ENCODE assay signal across 29 cellular contexts in the genomic region with DNA sequence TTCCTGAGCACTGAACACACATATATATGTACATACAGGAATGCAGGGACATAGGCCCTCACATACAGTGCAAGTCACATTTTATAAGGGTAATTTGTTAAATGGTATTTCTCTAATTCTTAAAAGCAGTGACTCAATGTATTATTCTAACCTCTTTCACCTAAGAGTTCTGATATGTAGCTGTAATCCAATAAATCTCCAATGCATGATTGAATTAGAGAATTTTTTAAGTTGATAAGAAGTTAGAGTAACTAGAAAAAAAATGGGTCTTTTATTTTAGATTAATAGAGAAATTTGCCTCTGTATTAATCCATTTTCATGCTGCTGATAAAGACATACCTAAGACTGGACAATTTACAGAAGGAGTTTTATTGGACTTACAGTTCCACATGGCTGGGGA.
"Had no signal": no experiment of that assay in that cellular context is flagged by ENCODE, and none has a peak within 500 bp of the region (broad histone marks: within the 10 kb centered on the region; RNA-seq: fewer than 3 reads in every experiment).

No MANE protein-coding gene starts in this region.

- H3K4me3 Mint-ChIP-seq: dendritic cell treated with granulocyte-macrophage colony-stimulating factor and Interleukin-4, amounts not matched to agents 40 ng/mL and 50 ng/mL, for 4 days; effector memory CD8-positive, alpha-beta T cell; endodermal cell had no signal

- H3K27me3 ChIP-seq: colonic mucosa, dorsolateral prefrontal cortex, esophagus muscularis mucosa, esophagus squamous epithelium, foreskin keratinocyte, gastrocnemius medialis, gastroesophageal sphincter, heart left ventricle, heart right ventricle had no signal

- H3K27me3 Mint-ChIP-seq: dendritic cell treated with granulocyte-macrophage colony-stimulating factor and Interleukin-4, amounts not matched to agents 40 ng/mL and 50 ng/mL, for 4 days; effector memory CD8-positive, alpha-beta T cell had no signal

- H3K4me1 ChIP-seq: colonic mucosa, foreskin keratinocyte had no signal

- H3K36me3 ChIP-seq: colonic mucosa, esophagus muscularis mucosa, esophagus squamous epithelium, gastrocnemius medialis, gastroesophageal sphincter, heart left ventricle had no signal

- H3K4me3 ChIP-seq: colonic mucosa, coronary artery, dorsolateral prefrontal cortex, esophagus muscularis mucosa, esophagus squamous epithelium, gastrocnemius medialis, gastroesophageal sphincter, heart left ventricle, heart right ventricle had no signal

- H3K9me3 Mint-ChIP-seq: dendritic cell treated with granulocyte-macrophage colony-stimulating factor and Interleukin-4, amounts not matched to agents 40 ng/mL and 50 ng/mL, for 4 days; effector memory CD8-positive, alpha-beta T cell; endodermal cell had no signal

- H3K27ac ChIP-seq: colonic mucosa, coronary artery, dorsolateral prefrontal cortex, epithelial cell of prostate, esophagus muscularis mucosa, esophagus squamous epithelium, foreskin keratinocyte, gastrocnemius medialis, gastroesophageal sphincter, heart left ventricle, heart right ventricle had no signal

- DNase-seq: colonic mucosa; cortex of kidney; dermis blood vessel endothelial cell; dorsolateral prefrontal cortex; effector CD4-positive, alpha-beta T cell; effector CD8-positive, alpha-beta T cell; effector memory CD4-positive, alpha-beta T cell; effector memory CD8-positive, alpha-beta T cell; endodermal cell; erythroblast; esophagus squamous epithelium; foreskin fibroblast; foreskin keratinocyte; foreskin melanocyte; gastrocnemius medialis; glutamatergic neuron; head of caudate nucleus; heart left ventricle; heart right ventricle had no signal

- ATAC-seq: effector memory CD8-positive, alpha-beta T cell; esophagus mucosa; foreskin keratinocyte; gastrocnemius medialis; gastroesophageal sphincter; heart left ventricle; heart right ventricle had no signal

- H3K9me3 ChIP-seq: colonic mucosa, esophagus squamous epithelium, gastrocnemius medialis, gastroesophageal sphincter had no signal

- H3K27ac Mint-ChIP-seq: dendritic cell treated with granulocyte-macrophage colony-stimulating factor and Interleukin-4, amounts not matched to agents 40 ng/mL and 50 ng/mL, for 4 days; effector memory CD8-positive, alpha-beta T cell; endodermal cell had no signal

- FAIRE-seq: colon, endometrium, endothelial cell of umbilical vein, frontal cortex had no signal
